ENCODE assay signal across 9 cellular contexts in the genomic region with DNA sequence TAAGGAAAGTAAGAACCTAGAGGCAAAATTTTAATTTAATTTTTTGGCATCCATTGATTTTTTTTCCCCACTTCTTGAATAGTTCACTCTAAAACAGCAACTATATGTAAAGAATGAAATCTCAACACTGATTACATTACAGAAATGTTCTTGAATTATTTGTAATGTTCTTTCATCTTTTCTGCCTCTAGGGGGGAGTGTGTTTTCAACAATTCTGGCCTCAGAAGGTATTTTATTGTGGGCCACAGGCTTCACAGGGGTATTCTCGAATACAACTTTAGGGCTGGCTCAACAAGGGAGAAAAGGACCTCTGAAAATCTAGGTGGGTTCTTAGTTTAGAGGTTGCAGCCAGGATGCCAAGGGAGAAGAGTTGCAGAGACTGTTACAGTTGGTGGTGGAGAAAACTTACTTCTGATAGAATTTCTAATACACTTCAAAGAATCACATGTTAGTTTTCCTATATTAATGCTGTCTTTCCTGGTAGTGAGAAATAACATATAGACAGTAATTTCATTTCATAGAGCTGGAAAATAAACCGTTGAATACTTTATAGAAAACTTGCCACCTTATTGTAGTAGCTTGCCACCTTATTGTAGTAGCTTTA. TPM values are rescaled to one million over a fixed set of nuclear protein-coding genes. Genes with fewer than 3 reads are reported as not detected.
A peak's percentile ranks its signal among the peaks of the same experiment; 100 is the strongest.
DNase-seq lines count a peak whose midpoint lies in the region; ATAC-seq and TF ChIP-seq lines count a peak whose summit lies in the region.
"Had no signal": no experiment of that assay in that cellular context is flagged by ENCODE, and none has a peak within 500 bp of the region (broad histone marks: within the 10 kb centered on the region; RNA-seq: fewer than 3 reads in every experiment).

No MANE protein-coding gene starts in this region.

- peaks cover 28% of the 10 kb centered on the region for H3K4me1 Mint-ChIP-seq in neural crest cell
- H3K4me1 Mint-ChIP-seq in activated naive CD8-positive, alpha-beta T cell treated with anti-CD3 and anti-CD28 coated beads for 36 hours = peaks cover 23% of the 10 kb centered on the region

- peaks cover 2% of the 10 kb centered on the region for H3K36me3 Mint-ChIP-seq in neural crest cell (ENCODE audit: low read depth)
- no peaks in the 10 kb centered on the region for H3K36me3 Mint-ChIP-seq in activated naive CD8-positive, alpha-beta T cell treated with anti-CD3 and anti-CD28 coated beads for 36 hours
- H3K36me3 Mint-ChIP-seq: activated naive CD8-positive, alpha-beta T cell had no signal

- no peaks in the 10 kb centered on the region for H3K9me3 Mint-ChIP-seq in neural crest cell
- peaks cover 1% of the 10 kb centered on the region for H3K9me3 Mint-ChIP-seq in activated naive CD8-positive, alpha-beta T cell treated with anti-CD3 and anti-CD28 coated beads for 36 hours

- H3K4me3 ChIP-seq in GM06990 (replicated peaks; ENCODE audit: low read depth, low read length) (no peak overlapping the region), MM.1S (ENCODE audit: low read length) (no peak overlapping the region), brain microvascular endothelial cell (ENCODE audit: low read depth, low read length) (no peak overlapping the region)

- ATAC-seq in GM19395 (IDR thresholded peaks at IDR 0.05; ENCODE audit: unreplicated experiment) = no peak
- ATAC-seq in GM18502 (IDR thresholded peaks at IDR 0.05; ENCODE audit: poor library complexity, unreplicated experiment) = no peak

- no peaks in the 10 kb centered on the region for H3K9me2 ChIP-seq in MM.1S (replicated peaks; ENCODE audit: insufficient read depth, low read length)

- in situ Hi-C loops in brain microvascular endothelial cell (cut with HindIII; ENCODE audit: low pct_ligation_motif_present, low sequenced_read_pairs) = no loop called here

- no peaks in the 10 kb centered on the region for H3K4me1 ChIP-seq in MM.1S (ENCODE audit: low read length)

- H3K79me2 ChIP-seq in MM.1S (ENCODE audit: low read length) = no peaks in the 10 kb centered on the region

- no peaks in the 10 kb centered on the region for H3K9me3 ChIP-seq in MM.1S (replicated peaks; ENCODE audit: insufficient read depth, low read length)

- H3K27me3 Mint-ChIP-seq in neural crest cell (ENCODE audit: low read depth) = peaks cover 55% of the 10 kb centered on the region
- H3K27me3 Mint-ChIP-seq in activated naive CD8-positive, alpha-beta T cell treated with anti-CD3 and anti-CD28 coated beads for 36 hours = peaks cover 64% of the 10 kb centered on the region

- H2AFZ ChIP-seq in MM.1S (ENCODE audit: low read length) = no peak overlapping the region

- H3K4me3 Mint-ChIP-seq in neural crest cell = peak overlapping the region; percentile 75
- no peak overlapping the region for H3K4me3 Mint-ChIP-seq in activated naive CD8-positive, alpha-beta T cell treated with anti-CD3 and anti-CD28 coated beads for 36 hours
- H3K4me3 Mint-ChIP-seq: activated naive CD8-positive, alpha-beta T cell had no signal

- no peaks in the 10 kb centered on the region for H3F3A ChIP-seq in MM.1S (ENCODE audit: insufficient read depth, low read length)

- H3K36me3 ChIP-seq in GM06990 (ENCODE audit: control insufficient read depth, insufficient read depth, low read length) = no peaks in the 10 kb centered on the region
- no peaks in the 10 kb centered on the region for H3K36me3 ChIP-seq in MM.1S (replicated peaks; ENCODE audit: insufficient read depth, low read length)
- no peaks in the 10 kb centered on the region for H3K36me3 ChIP-seq in brain microvascular endothelial cell (replicated peaks)

- TF ChIP-seq CTCF in GM06990 (IDR thresholded peaks at IDR 0.05; ENCODE audit: insufficient read depth, low read length, poor library complexity, severe bottlenecking) (peak; percentile 57), MM.1S (IDR thresholded peaks at IDR 0.05; ENCODE audit: low read length) (peak; percentile 56), brain microvascular endothelial cell (IDR thresholded peaks at IDR 0.05; ENCODE audit: low read depth, low read length, missing control alignments) (peak; percentile 55), neural crest cell (conservative IDR thresholded peaks at IDR 0.05) (peak; percentile 73)

- H3K27ac ChIP-seq in MM.1S (ENCODE audit: low read length) = no peak overlapping the region
- no peak overlapping the region for H3K27ac ChIP-seq in brain microvascular endothelial cell

- no peak overlapping the region for H3K27ac Mint-ChIP-seq in neural crest cell (ENCODE audit: unreplicated experiment)
- no peak overlapping the region for H3K27ac Mint-ChIP-seq in activated naive CD8-positive, alpha-beta T cell treated with anti-CD3 and anti-CD28 coated beads for 36 hours
- H3K27ac Mint-ChIP-seq: activated naive CD8-positive, alpha-beta T cell had no signal

- H3K9ac ChIP-seq in MM.1S (ENCODE audit: low read length) = no peak overlapping the region

- H4K20me1 ChIP-seq in MM.1S (ENCODE audit: insufficient read depth, low read length) = no peaks in the 10 kb centered on the region

- DNase-seq in GM06990 (ENCODE audit: extremely low read depth, insufficient read length) (no peak), MM.1S (peak; percentile 29), brain microvascular endothelial cell (no peak), neural crest cell (ENCODE audit: low read depth, low spot score) (peak; percentile 2), NCI-H1436 (lab: John Stamatoyannopoulos, UW) (no peak)
- DNase-seq in activated naive CD8-positive, alpha-beta T cell treated with anti-CD3 and anti-CD28 coated beads for 36 hours = no peak

- H3K4me2 ChIP-seq in MM.1S (ENCODE audit: low read depth, low read length) = no peak overlapping the region

- H3K27me3 ChIP-seq in GM06990 (replicated peaks; ENCODE audit: control insufficient read depth, insufficient read depth, low read length) (peaks cover 5% of the 10 kb centered on the region), MM.1S (replicated peaks; ENCODE audit: insufficient read depth, low read length) (no peaks in the 10 kb centered on the region; the same call in 1 of the 2 replicates), brain microvascular endothelial cell (replicated peaks) (no peaks in the 10 kb centered on the region)

RNA-seq across cellular contexts. Expression of a gene that starts 3.6 kb away (rescaled TPM):
- total RNA-seq in neural crest cell = 6.8 and 8.5 TPM in 2 replicates
- total RNA-seq in activated naive CD8-positive, alpha-beta T cell treated with anti-CD3 and anti-CD28 coated beads for 36 hours = not detected

Comparison
In these comparisons a context has a peak if more than half of its experiments do, and no peak if none do; other contexts are left out.
1. DNase-seq: peak in MM.1S (single experiment) and neural crest cell (single experiment); none in GM06990 (single experiment), brain microvascular endothelial cell (single experiment), activated naive CD8-positive, alpha-beta T cell treated with anti-CD3 and anti-CD28 coated beads for 36 hours (single experiment) and NCI-H1436 (single experiment).
2. Peak in every context shown above with its lines, with median percentiles within 50 percentile points of each other: CTCF ChIP-seq.